Comparison of ENCODE assay signal across 8 cellular contexts in the genomic region with DNA sequence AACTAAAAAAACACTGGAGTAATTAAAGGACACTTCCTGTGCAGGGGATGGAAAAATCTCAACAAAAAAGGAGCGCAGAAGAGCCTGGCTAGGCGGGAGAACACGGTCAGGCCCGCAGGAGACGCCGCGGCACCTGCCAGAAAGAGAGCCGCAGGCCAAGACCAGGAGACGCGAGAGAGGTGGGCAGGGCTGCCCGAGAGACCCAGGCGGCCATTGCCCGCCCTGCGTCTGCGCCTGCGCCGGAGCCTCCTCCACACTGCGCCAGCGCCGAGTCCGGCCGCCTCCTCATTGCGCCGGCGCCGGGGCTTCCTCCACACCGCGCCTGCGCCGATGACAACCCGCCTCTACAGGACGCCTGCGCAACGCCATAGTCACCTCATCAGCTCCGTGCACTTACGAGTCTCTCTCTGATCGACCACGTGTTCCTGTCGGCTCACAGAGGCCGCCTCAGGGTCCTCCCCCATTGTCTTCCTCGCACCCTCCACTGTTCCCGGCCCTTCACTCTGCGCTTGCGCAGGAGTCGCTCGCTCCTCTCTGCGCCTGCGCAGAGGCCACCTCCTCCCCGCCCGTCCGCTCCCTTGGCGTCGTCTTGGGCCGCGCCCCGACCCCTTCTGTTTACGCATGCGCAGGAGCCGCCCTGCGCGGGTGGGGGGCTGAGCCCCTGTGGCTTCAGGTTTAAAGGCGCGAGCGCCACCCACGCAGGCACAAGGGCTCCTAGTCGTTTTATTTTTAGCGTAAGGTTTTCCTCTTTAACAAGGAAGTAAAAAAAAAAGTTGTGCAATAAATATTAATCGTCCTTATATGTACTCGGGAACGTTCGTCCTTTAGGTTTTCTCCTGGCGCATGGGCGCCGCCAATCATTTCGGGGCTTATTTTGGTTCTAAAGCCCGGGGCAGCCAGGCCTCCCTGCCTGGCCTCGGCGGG. TPM values are rescaled to one million over a fixed set of nuclear protein-coding genes. Genes with fewer than 3 reads are reported as not detected.
DNase-seq lines count a peak whose midpoint lies in the region; ATAC-seq and TF ChIP-seq lines count a peak whose summit lies in the region.

No MANE protein-coding gene starts in this region.

- intact Hi-C loops in heart right ventricle (cut with DNase I) = loop anchor here in 2 of 10 donors (2.0 kb wide), 1 partner anchor 44 kb away; the partner anchor contains the start of gene FAM20C (in 2 of the 2)
- intact Hi-C loops in posterior cingulate gyrus (cut with DNase I) = loop anchor here (2.0 kb wide), 1 partner anchor 44 kb away; the partner anchor contains the start of gene FAM20C

- peak overlapping the region; percentile 88 to 93 (median 89) for H3K4me3 Mint-ChIP-seq in T-cell

- no peaks in the 10 kb centered on the region for H3K27me3 Mint-ChIP-seq in T-cell

- peaks cover 8% of the 10 kb centered on the region for H3K36me3 Mint-ChIP-seq in T-cell

- H3K36me3 ChIP-seq in heart right ventricle = peaks cover 0 to 5% (median 0%) of the 10 kb centered on the region in 9 donors
- H3K36me3 ChIP-seq in upper lobe of left lung = no peaks in the 10 kb centered on the region

- H3K4me1 ChIP-seq in heart right ventricle = peaks cover 4 to 36% (median 12%) of the 10 kb centered on the region in 9 donors
- peaks cover 9 to 21% (median 14%) of the 10 kb centered on the region in 4 donors for H3K4me1 ChIP-seq in upper lobe of left lung

- 1% methylated on average over 78 of the region's 78 CpGs for WGBS in heart right ventricle, 2 donors
- 1% methylated on average over 59 to 61 of the region's 78 CpGs for WGBS in upper lobe of left lung, 2 donors

- peaks cover 16 to 22% (median 20%) of the 10 kb centered on the region in 3 donors for H3K4me1 Mint-ChIP-seq in T-cell

- in situ Hi-C loops in GM13976 (cut with MboI; ENCODE audit: low sequenced_read_pairs, unreplicated experiment) = no loop called here

- peak overlapping the region; percentile 41 to 72 (median 57) for H3K4me3 ChIP-seq in heart right ventricle
- H3K4me3 ChIP-seq in upper lobe of left lung = peak overlapping the region; percentile 42 to 71 (median 58)

- H3K9me3 Mint-ChIP-seq in T-cell = no peaks in the 10 kb centered on the region

- no peaks in the 10 kb centered on the region for H3K9me3 ChIP-seq in heart right ventricle
- H3K9me3 ChIP-seq in upper lobe of left lung = no peaks in the 10 kb centered on the region

- peak in 1 of 4 donors; percentile 55 for TF ChIP-seq EP300 in upper lobe of left lung (IDR thresholded peaks at IDR 0.05)

- ATAC-seq in HG02840 (IDR thresholded peaks at IDR 0.05; ENCODE audit: low FRiP score, unreplicated experiment) (peak; percentile 94), T-cell (replicated peaks in 1 of 4) (peak; percentile 94 to 98 (median 96)), heart right ventricle (peak; percentile 94 to 99 (median 98)), upper lobe of left lung (ENCODE audit: low FRiP score in 2 of 2) (peak; percentile 97 to 98)

- peak overlapping the region; percentile 99 to 100 for H3K27ac Mint-ChIP-seq in T-cell

- TF ChIP-seq CTCF in GM13976 (IDR thresholded peaks at IDR 0.05; ENCODE audit: borderline replicate concordance, control extremely low read depth, extremely low read depth, insufficient read depth, missing control alignments) = no peak
- TF ChIP-seq CTCF in heart right ventricle (IDR thresholded peaks at IDR 0.05) = peak in 1 of 9 donors; percentile 9
- TF ChIP-seq CTCF in upper lobe of left lung (IDR thresholded peaks at IDR 0.05) = peak in 4 of 6 experiments; percentile 8 to 51 (median 32)

- CTCF ChIA-PET in T-cell (lab: Charles Lee) = no interaction called here

- DNase-seq in GM13976 (ENCODE audit: low spot score) (peak; percentile 98), NCI-H1436 (lab: John Stamatoyannopoulos, UW) (peak; percentile 99), T-cell (peak; percentile 94 to 99 (median 97)), amniotic epithelial cell (ENCODE audit: low read depth) (peak; percentile 99), heart right ventricle (peak; percentile 98), posterior cingulate gyrus (peak; percentile 89 to 99 (median 95)), upper lobe of left lung (peak; percentile 98 to 99)

- no peaks in the 10 kb centered on the region for H3K27me3 ChIP-seq in heart right ventricle
- H3K27me3 ChIP-seq in upper lobe of left lung = no peaks in the 10 kb centered on the region

- peak in 3 of 4 donors; percentile 67 to 91 (median 80) for TF ChIP-seq POLR2A in upper lobe of left lung (IDR thresholded peaks at IDR 0.05)

- H3K27ac ChIP-seq in heart right ventricle (peak overlapping the region; percentile 90 to 99 (median 96)), upper lobe of left lung (peak overlapping the region; percentile 92 to 98 (median 94))

- POLR2A ChIA-PET in T-cell (lab: Charles Lee) = interaction anchor here in 1 of 2 donors (0.6 kb wide), 1 partner anchor 453 kb away, joined by 3 read pairs; no protein-coding TSS in a partner anchor

RNA-seq across cellular contexts. Expression of gene FAM20C, which starts 43.2 kb away (rescaled TPM):
- total RNA-seq in T-cell (1 to 10 TPM in 3 of 5 donors, under 1 TPM in 2; 0.18 to 2.0 (median 1.2) TPM), heart right ventricle (10 to 100 TPM; 12.4 to 59.8 (median 19.2) TPM), upper lobe of left lung (10 to 100 TPM; 17.7 to 53.7 (median 46.8) TPM)
- 10 to 100 TPM; 12.7 to 24.0 TPM for polyA plus RNA-seq in heart right ventricle

Comparison
In these comparisons a context has a peak if more than half of its experiments do, and no peak if none do; other contexts are left out.
1. Peak in every context shown above with its lines: DNase-seq, ATAC-seq, H3K4me3 ChIP-seq and H3K27ac ChIP-seq.
2. RNA of gene FAM20C, which starts 43.2 kb away (total RNA-seq): 17.7 to 53.7 TPM in upper lobe of left lung and 12.4 to 59.8 TPM in heart right ventricle; 0.18 to 2.0 TPM in T-cell; every median in the first group is over 4 times any median in the second.